Comparison of ENCODE assay signal across 1 cellular context in genomic region chr13:59441596-59442280, GRCh38.
TF ChIP-seq lines count a peak whose summit lies in the region.

No MANE protein-coding gene starts in this region.

TF ChIP-seq in HepG2, 621 proteins besides CTCF, POLR2A, EP300 and RAD21 (continued from another document):
- TF ChIP-seq ZSCAN30 (CRISPR knock-in tag; IDR thresholded peaks at IDR 0.05): no peak
- no peak for TF ChIP-seq ZNF614 (CRISPR knock-in tag; IDR thresholded peaks at IDR 0.05; ENCODE audit: borderline replicate concordance)
- no peak for TF ChIP-seq ZBED4 (CRISPR knock-in tag; IDR thresholded peaks at IDR 0.05; ENCODE audit: borderline replicate concordance)
